In genomic region chr4:40577588-40578253, GRCh38 we compare ENCODE assay signal across 8 cellular contexts. TPM values are rescaled to one million over a fixed set of nuclear protein-coding genes. Genes with fewer than 3 reads are reported as not detected.
DNase-seq lines count a peak whose midpoint lies in the region; ATAC-seq lines count a peak whose summit lies in the region.

No MANE protein-coding gene starts in this region.

- ATAC-seq in activated T-helper 17 cell treated with anti-CD3 and anti-CD28 coated beads, Interleukin-2, amount 50 U/mL, for 72 hours (replicated peaks) = no peak
- ATAC-seq in stimulated activated naive B cell treated with anti-CD40 and anti-IgM and Interleukin-4, amounts not matched to agents 10 μg/mL and 1 μg/mL and 100 μg/mL, for 72 hours (replicated peaks) = no peak
- no peak for ATAC-seq in GM19395 (IDR thresholded peaks at IDR 0.05; ENCODE audit: unreplicated experiment)

- DNase-seq in kidney glomerular epithelial cell (lab: John Stamatoyannopoulos, UW) = peak; percentile 47
- DNase-seq in stimulated activated naive B cell treated with anti-CD40 and anti-IgM and Interleukin-4, amounts not matched to agents 10 μg/mL and 1 μg/mL and 100 μg/mL, for 72 hours = no peak
- DNase-seq in foreskin melanocyte = no peak
- no peak for DNase-seq in DMS153 treated with DMSO at 0.1 percent for 48 hours (lab: John Stamatoyannopoulos, UW; ENCODE audit: unreplicated experiment)
- no peak for DNase-seq in NCI-H1417 (lab: John Stamatoyannopoulos, UW)

- peaks cover 27% of the 10 kb centered on the region for H3K4me1 ChIP-seq in HUES6 (ENCODE audit: control insufficient read depth, insufficient read depth, low read length)

- H3K27ac ChIP-seq in HUES6 (ENCODE audit: low read depth, low read length) = peak overlapping the region; percentile 10

- H3K36me3 Mint-ChIP-seq in activated T-helper 17 cell treated with anti-CD3 and anti-CD28 coated beads, Interleukin-2, amount 50 U/mL, for 72 hours (ENCODE audit: low read depth) = no peaks in the 10 kb centered on the region
- peaks cover 0 to 2% of the 10 kb centered on the region in 2 donors for H3K36me3 Mint-ChIP-seq in stimulated activated naive B cell treated with anti-CD40 and anti-IgM and Interleukin-4, amounts not matched to agents 10 μg/mL and 1 μg/mL and 100 μg/mL, for 72 hours

- H3K36me3 ChIP-seq in HUES6 (ENCODE audit: control insufficient read depth, insufficient read depth, low read length) = no peaks in the 10 kb centered on the region; the same call in 1 of the 2 replicates

- H3K4me1 Mint-ChIP-seq in activated T-helper 17 cell treated with anti-CD3 and anti-CD28 coated beads, Interleukin-2, amount 50 U/mL, for 72 hours = peaks cover 10% of the 10 kb centered on the region
- peaks cover 50 to 64% of the 10 kb centered on the region in 2 donors for H3K4me1 Mint-ChIP-seq in stimulated activated naive B cell treated with anti-CD40 and anti-IgM and Interleukin-4, amounts not matched to agents 10 μg/mL and 1 μg/mL and 100 μg/mL, for 72 hours

- no peak overlapping the region for H3K4me3 ChIP-seq in HUES6 (ENCODE audit: low read depth, low read length)

- peak overlapping the region; percentile 60 for H3K27ac Mint-ChIP-seq in activated T-helper 17 cell treated with anti-CD3 and anti-CD28 coated beads, Interleukin-2, amount 50 U/mL, for 72 hours
- peak overlapping the region; percentile 96 for H3K27ac Mint-ChIP-seq in stimulated activated naive B cell treated with anti-CD40 and anti-IgM and Interleukin-4, amounts not matched to agents 10 μg/mL and 1 μg/mL and 100 μg/mL, for 72 hours

- no peak overlapping the region for H3K4me3 Mint-ChIP-seq in activated T-helper 17 cell treated with anti-CD3 and anti-CD28 coated beads, Interleukin-2, amount 50 U/mL, for 72 hours
- H3K4me3 Mint-ChIP-seq in stimulated activated naive B cell treated with anti-CD40 and anti-IgM and Interleukin-4, amounts not matched to agents 10 μg/mL and 1 μg/mL and 100 μg/mL, for 72 hours = peak overlapping the region in 1 of 2 donors; percentile 55

- no peak overlapping the region for H3K9ac ChIP-seq in HUES6 (ENCODE audit: low read length)

- no peaks in the 10 kb centered on the region for H3K9me3 ChIP-seq in HUES6 (ENCODE audit: control insufficient read depth, insufficient read depth, low read depth, low read length)

- peaks cover 12% of the 10 kb centered on the region for H3K27me3 Mint-ChIP-seq in activated T-helper 17 cell treated with anti-CD3 and anti-CD28 coated beads, Interleukin-2, amount 50 U/mL, for 72 hours
- H3K27me3 Mint-ChIP-seq in stimulated activated naive B cell treated with anti-CD40 and anti-IgM and Interleukin-4, amounts not matched to agents 10 μg/mL and 1 μg/mL and 100 μg/mL, for 72 hours = no peaks in the 10 kb centered on the region

- H3K9me3 Mint-ChIP-seq in activated T-helper 17 cell treated with anti-CD3 and anti-CD28 coated beads, Interleukin-2, amount 50 U/mL, for 72 hours = no peaks in the 10 kb centered on the region
- no peaks in the 10 kb centered on the region for H3K9me3 Mint-ChIP-seq in stimulated activated naive B cell treated with anti-CD40 and anti-IgM and Interleukin-4, amounts not matched to agents 10 μg/mL and 1 μg/mL and 100 μg/mL, for 72 hours

- H3K27me3 ChIP-seq in HUES6 (ENCODE audit: control insufficient read depth, insufficient read depth, low read length) = no peaks in the 10 kb centered on the region

RNA-seq across cellular contexts. Expression of gene RBM47, which starts 51.9 kb away (rescaled TPM):
- total RNA-seq in activated T-helper 17 cell treated with anti-CD3 and anti-CD28 coated beads, Interleukin-2, amount 50 U/mL, for 72 hours = under 1 TPM; 0.22 to 0.48 TPM
